ENCODE assay signal across 2 cellular contexts in genomic region chr12:108148521-108149074, GRCh38.
TF ChIP-seq lines count a peak whose summit lies in the region.

No MANE protein-coding gene starts in this region.

TF ChIP-seq in HepG2, 621 proteins besides CTCF, POLR2A, EP300 and RAD21:
- no peak for TF ChIP-seq ZNF282 (IDR thresholded peaks at IDR 0.05; ENCODE audit: partially characterized antibody)
- no peak for TF ChIP-seq DRAP1 (CRISPR knock-in tag; IDR thresholded peaks at IDR 0.05)
- no peak for TF ChIP-seq RARG (CRISPR knock-in tag; IDR thresholded peaks at IDR 0.05; ENCODE audit: low read depth)
- peak; percentile 78 for TF ChIP-seq ATF7 (IDR thresholded peaks at IDR 0.05)
- no peak for TF ChIP-seq ATF7 (CRISPR knock-in tag; IDR thresholded peaks at IDR 0.05)
- TF ChIP-seq RERE (CRISPR knock-in tag; IDR thresholded peaks at IDR 0.05; ENCODE audit: low read depth) = no peak
- TF ChIP-seq JUND (CRISPR knock-in tag; IDR thresholded peaks at IDR 0.05) = no peak
- no peak for TF ChIP-seq TP53 (CRISPR knock-in tag; conservative IDR thresholded peaks at IDR 0.05)
- no peak; the same call in 1 of the 2 replicates for TF ChIP-seq ZNF629 (CRISPR knock-in tag; conservative IDR thresholded peaks at IDR 0.05)
- TF ChIP-seq ZMYM2 (CRISPR knock-in tag; IDR thresholded peaks at IDR 0.05) = no peak
- TF ChIP-seq KLF9 (CRISPR knock-in tag; IDR thresholded peaks at IDR 0.05; ENCODE audit: low read depth) = no peak
- no peak for TF ChIP-seq ZNF430 (CRISPR knock-in tag; IDR thresholded peaks at IDR 0.05)
- peak; percentile 75; the same call in 1 of the 2 replicates for TF ChIP-seq ZNF768 (CRISPR knock-in tag; IDR thresholded peaks at IDR 0.05)
- TF ChIP-seq FOXA3 (CRISPR knock-in tag; IDR thresholded peaks at IDR 0.05) = no peak

TF ChIP-seq in H1, 55 proteins besides CTCF, POLR2A, EP300 and RAD21:
- TF ChIP-seq CBX8 (IDR thresholded peaks at IDR 0.05; ENCODE audit: borderline replicate concordance, low read depth, low read length) (no peak), KDM1A (IDR thresholded peaks at IDR 0.05; ENCODE audit: borderline replicate concordance, low read length) (peak; percentile 90), HDAC2 (IDR thresholded peaks at IDR 0.05; ENCODE audit: borderline replicate concordance in 1 of 2, low read depth in 2 of 2, low read length in 2 of 2) (0 out of 4 replicates have a peak, but pooled peaks of 1 of the 2 experiments have one; percentile 74), CEBPB (IDR thresholded peaks at IDR 0.05; ENCODE audit: low read depth, low read length) (no peak)
TF ChIP-seq in H1: peak in this region for 2.
